8 cellular contexts compared by ENCODE assay signal in genomic region chr17:7445011-7445927, GRCh38. TPM values are rescaled to one million over a fixed set of nuclear protein-coding genes. Genes with fewer than 3 reads are reported as not detected.
DNase-seq lines count a peak whose midpoint lies in the region; ATAC-seq and TF ChIP-seq lines count a peak whose summit lies in the region.

A gene with protein sequence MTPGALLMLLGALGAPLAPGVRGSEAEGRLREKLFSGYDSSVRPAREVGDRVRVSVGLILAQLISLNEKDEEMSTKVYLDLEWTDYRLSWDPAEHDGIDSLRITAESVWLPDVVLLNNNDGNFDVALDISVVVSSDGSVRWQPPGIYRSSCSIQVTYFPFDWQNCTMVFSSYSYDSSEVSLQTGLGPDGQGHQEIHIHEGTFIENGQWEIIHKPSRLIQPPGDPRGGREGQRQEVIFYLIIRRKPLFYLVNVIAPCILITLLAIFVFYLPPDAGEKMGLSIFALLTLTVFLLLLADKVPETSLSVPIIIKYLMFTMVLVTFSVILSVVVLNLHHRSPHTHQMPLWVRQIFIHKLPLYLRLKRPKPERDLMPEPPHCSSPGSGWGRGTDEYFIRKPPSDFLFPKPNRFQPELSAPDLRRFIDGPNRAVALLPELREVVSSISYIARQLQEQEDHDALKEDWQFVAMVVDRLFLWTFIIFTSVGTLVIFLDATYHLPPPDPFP (plus strand): TSS chr17:7445061. CDS start chr17:7445128, 67 bp downstream.

- intact Hi-C loops in activated CD4-positive, alpha-beta T cell treated with anti-CD3 and anti-CD28 coated beads for 36 hours (cut with DNase I, micrococcal nuclease), result no loop called here
- intact Hi-C loops in PC-9 (cut with micrococcal nuclease; ENCODE audit: unreplicated experiment), result loop anchor here (1.0 to 2.0 kb wide), 2 partner anchors 32 to 39 kb away; partner anchors contain the start of gene POLR2A

- no TSS peak for BruUV-seq in PC-9 (replicated peaks; lab: Mats Ljungman, UMichigan)

- peak within 1 kb of the TSS; percentile 81 for H2AFZ ChIP-seq in PC-9

- H3F3A ChIP-seq in PC-9 (ENCODE audit: insufficient read depth, low read depth), result peaks cover 6% of the 10 kb centered on the region; the same call in 1 of the 2 replicates

- no peaks in the 10 kb centered on the region for H3K79me2 ChIP-seq in PC-9 (ENCODE audit: low read depth)

- peaks cover 23% of the 10 kb centered on the region for H3K4me1 Mint-ChIP-seq in activated CD4-positive, alpha-beta T cell treated with anti-CD3 and anti-CD28 coated beads for 36 hours
- H3K4me1 Mint-ChIP-seq in progenitor cell of endocrine pancreas (ENCODE audit: low read depth), result peaks cover 16% of the 10 kb centered on the region

- CTCF ChIA-PET in activated CD4-positive, alpha-beta T cell treated with anti-CD3 and anti-CD28 coated beads for 36 hours (lab: Charles Lee), result interaction anchor here (0.6 to 2.4 kb wide), 9 partner anchors 9 to 400 kb away, joined by 3 to 16 read pairs (median 5); partner anchors contain the start of genes CD68, SOX15 and TP53
- CTCF ChIA-PET in PC-9 (lab: Charles Lee), result interaction anchor here (0.5 to 1.1 kb wide), 4 partner anchors 9 to 144 kb away, joined by 3 to 6 read pairs (median 5); no protein-coding TSS in a partner anchor

- no peaks in the 10 kb centered on the region for H4K20me1 ChIP-seq in PC-9 (ENCODE audit: insufficient read depth)

- peak; percentile 51 for DNase-seq in activated CD4-positive, alpha-beta T cell treated with anti-CD3 and anti-CD28 coated beads for 36 hours
- no peak for DNase-seq in activated CD4-positive, alpha-beta T cell treated with anti-CD3 and anti-CD28 coated beads, Interleukin-2, amount 50 U/mL, for 4 hours
- DNase-seq in PC-9, result peak; percentile 70 to 94
- DNase-seq in astrocyte of the spinal cord (ENCODE audit: low read depth, low spot score), result peak; percentile 10
- DNase-seq in hippocampal formation (lab: John Stamatoyannopoulos, UW), result peak; percentile 16 to 80
- DNase-seq in progenitor cell of endocrine pancreas (ENCODE audit: low spot score, unreplicated experiment), result peak; percentile 73

- no peaks in the 10 kb centered on the region for H3K9me2 ChIP-seq in PC-9 (ENCODE audit: insufficient read depth)

- H3K4me3 ChIP-seq in PC-9, result peak within 1 kb of the TSS; percentile 71
- peak within 1 kb of the TSS; percentile 29 for H3K4me3 ChIP-seq in astrocyte of the spinal cord (ENCODE audit: low read depth, low read length)

- POLR2A ChIA-PET in activated CD4-positive, alpha-beta T cell treated with anti-CD3 and anti-CD28 coated beads for 36 hours (lab: Charles Lee), result interaction anchor here (0.6 to 0.9 kb wide), 2 partner anchors 47 to 64 kb away, joined by 3 read pairs; no protein-coding TSS in a partner anchor
- POLR2A ChIA-PET in PC-9 (lab: Charles Lee; ENCODE audit: unreplicated experiment), result interaction anchor here (0.5 to 1.5 kb wide), 13 partner anchors 8 to 220 kb away, joined by 3 to 12 read pairs (median 4); partner anchors contain the start of genes CD68, SOX15, TMEM102 and TMEM256

- in situ Hi-C loops in astrocyte of the spinal cord (cut with HindIII; ENCODE audit: low sequenced_read_pairs), result no loop called here

- no peak within 1 kb of the TSS for H3K27ac Mint-ChIP-seq in activated CD4-positive, alpha-beta T cell treated with anti-CD3 and anti-CD28 coated beads for 36 hours
- H3K27ac Mint-ChIP-seq in progenitor cell of endocrine pancreas, result peak within 1 kb of the TSS; percentile 94

- H3K9me3 ChIP-seq in PC-9 (ENCODE audit: insufficient read depth, low read depth), result no peaks in the 10 kb centered on the region

- H3K27ac ChIP-seq in PC-9, result peak within 1 kb of the TSS; percentile 75

- ATAC-seq in activated CD4-positive, alpha-beta T cell treated with anti-CD3 and anti-CD28 coated beads for 36 hours, result peak; percentile 73
- ATAC-seq in HG03039 (IDR thresholded peaks at IDR 0.05; ENCODE audit: unreplicated experiment) (no peak), GM18519 (IDR thresholded peaks at IDR 0.05; ENCODE audit: low FRiP score, unreplicated experiment) (no peak)

- peak within 1 kb of the TSS; percentile 81 for H3K4me2 ChIP-seq in PC-9

- H3K27me3 Mint-ChIP-seq in activated CD4-positive, alpha-beta T cell treated with anti-CD3 and anti-CD28 coated beads for 36 hours, result peaks cover 41% of the 10 kb centered on the region
- H3K27me3 Mint-ChIP-seq in progenitor cell of endocrine pancreas, result peaks cover 41% of the 10 kb centered on the region

- peaks cover 6% of the 10 kb centered on the region for H3K36me3 Mint-ChIP-seq in activated CD4-positive, alpha-beta T cell treated with anti-CD3 and anti-CD28 coated beads for 36 hours (ENCODE audit: low read depth)
- H3K36me3 Mint-ChIP-seq in progenitor cell of endocrine pancreas (ENCODE audit: insufficient read depth), result peaks cover 5% of the 10 kb centered on the region

- peak within 1 kb of the TSS; percentile 47 for H3K4me3 Mint-ChIP-seq in activated CD4-positive, alpha-beta T cell treated with anti-CD3 and anti-CD28 coated beads for 36 hours
- peak within 1 kb of the TSS; percentile 84 for H3K4me3 Mint-ChIP-seq in progenitor cell of endocrine pancreas (ENCODE audit: low read depth)

- TF ChIP-seq CTCF in PC-9 (conservative IDR thresholded peaks at IDR 0.05) (no peak), astrocyte of the spinal cord (IDR thresholded peaks at IDR 0.05; ENCODE audit: low read depth, low read length) (no peak), progenitor cell of endocrine pancreas (IDR thresholded peaks at IDR 0.05; ENCODE audit: unreplicated experiment) (peak; percentile 41)

- no peaks in the 10 kb centered on the region for H3K9me3 Mint-ChIP-seq in activated CD4-positive, alpha-beta T cell treated with anti-CD3 and anti-CD28 coated beads for 36 hours (ENCODE audit: low read depth)
- no peaks in the 10 kb centered on the region for H3K9me3 Mint-ChIP-seq in progenitor cell of endocrine pancreas (ENCODE audit: low read depth)

- H3K36me3 ChIP-seq in PC-9 (ENCODE audit: low read depth), result no peaks in the 10 kb centered on the region

- H3K27me3 ChIP-seq in PC-9 (ENCODE audit: insufficient read depth, low read depth), result no peaks in the 10 kb centered on the region

- peaks cover 14% of the 10 kb centered on the region for H3K4me1 ChIP-seq in PC-9 (replicated peaks; ENCODE audit: insufficient read depth)

RNA-seq across cellular contexts. Expression of the gene that starts here (rescaled TPM):
- total RNA-seq in activated CD4-positive, alpha-beta T cell treated with anti-CD3 and anti-CD28 coated beads for 36 hours, result 1 to 10 TPM; 7.8 to 8.7 TPM
- total RNA-seq in PC-9 (2021), result 31.9 and 53.4 TPM in 2 replicates
- total RNA-seq in progenitor cell of endocrine pancreas, result 17.2 and 19.1 TPM in 2 replicates

Comparison
In these comparisons a context has a peak if more than half of its experiments do, and no peak if none do; other contexts are left out.
1. DNase-seq: peak in activated CD4-positive, alpha-beta T cell treated with anti-CD3 and anti-CD28 coated beads for 36 hours (single experiment), PC-9 (2 of 2), astrocyte of the spinal cord (single experiment), hippocampal formation (2 of 2) and progenitor cell of endocrine pancreas (single experiment); none in activated CD4-positive, alpha-beta T cell treated with anti-CD3 and anti-CD28 coated beads, Interleukin-2, amount 50 U/mL, for 4 hours (0 of 2).